ENCODE assay signal across 8 cellular contexts in genomic region chr11:110094298-110095073, GRCh38. TPM values are rescaled to one million over a fixed set of nuclear protein-coding genes. Genes with fewer than 3 reads are reported as not detected.
DNase-seq lines count a peak whose midpoint lies in the region; ATAC-seq, FAIRE-seq and TF ChIP-seq lines count a peak whose summit lies in the region.

No MANE protein-coding gene starts in this region.

- TF ChIP-seq CTCF in cardiac muscle cell (IDR thresholded peaks at IDR 0.05; ENCODE audit: low read depth, low read length) (no peak), bronchial epithelial cell (IDR thresholded peaks at IDR 0.05; ENCODE audit: insufficient read depth, low read length, severe bottlenecking) (no peak), upper lobe of right lung (IDR thresholded peaks at IDR 0.05) (no peak)

- FAIRE-seq in bronchial epithelial cell (lab: Jason Lieb, UNC), result no peak

- no peak for DNase-seq in cardiac muscle cell (ENCODE audit: low read depth in 1 of 2, low spot score in 1 of 2)
- DNase-seq in left ventricle myocardium superior, result no peak
- no peak for DNase-seq in bronchial epithelial cell (ENCODE audit: low read depth)
- DNase-seq in upper lobe of right lung, result no peak
- DNase-seq in T1000 (lab: John Stamatoyannopoulos, UW), result no peak
- no peak for DNase-seq in ecto neural progenitor cell (ENCODE audit: low spot score)

- peaks cover 25% of the 10 kb centered on the region for H3K27me3 ChIP-seq in cardiac muscle cell
- no peaks in the 10 kb centered on the region for H3K27me3 ChIP-seq in bronchial epithelial cell (ENCODE audit: control insufficient read depth, insufficient read depth, low read length)
- H3K27me3 ChIP-seq in upper lobe of right lung, result no peaks in the 10 kb centered on the region

- H3K9me3 ChIP-seq in cardiac muscle cell (ENCODE audit: low read depth), result no peaks in the 10 kb centered on the region
- H3K9me3 ChIP-seq in mesodermal cell (ENCODE audit: control insufficient read depth, low read length), result no peaks in the 10 kb centered on the region
- no peaks in the 10 kb centered on the region for H3K9me3 ChIP-seq in upper lobe of right lung

- peak overlapping the region; percentile 97 for H3K4me3 ChIP-seq in cardiac muscle cell
- H3K4me3 ChIP-seq in bronchial epithelial cell (ENCODE audit: low read depth, low read length), result peak overlapping the region; percentile 82
- peak overlapping the region; percentile 71 for H3K4me3 ChIP-seq in mesodermal cell (ENCODE audit: extremely low read depth, insufficient read depth, low read length, poor library complexity, severe bottlenecking)
- peak overlapping the region; percentile 70 for H3K4me3 ChIP-seq in upper lobe of right lung

- no peak for ATAC-seq in left ventricle myocardium superior
- no peak for ATAC-seq in upper lobe of right lung
- ATAC-seq in GM19328 (IDR thresholded peaks at IDR 0.05; ENCODE audit: unreplicated experiment), result no peak

- intact Hi-C loops in left ventricle myocardium superior (cut with micrococcal nuclease) (loop anchor here (5.0 kb wide), 1 partner anchor 147 kb away; no protein-coding TSS in a partner anchor), upper lobe of right lung (cut with DNase I) (loop anchor here (10.0 kb wide), 1 partner anchor 140 kb away; no protein-coding TSS in a partner anchor)

- H3K36me3 ChIP-seq in cardiac muscle cell, result no peaks in the 10 kb centered on the region
- H3K36me3 ChIP-seq in bronchial epithelial cell (ENCODE audit: control insufficient read depth, insufficient read depth, low read length), result no peaks in the 10 kb centered on the region
- no peaks in the 10 kb centered on the region for H3K36me3 ChIP-seq in mesodermal cell (ENCODE audit: control insufficient read depth, insufficient read depth, low read length)
- H3K36me3 ChIP-seq in upper lobe of right lung, result no peaks in the 10 kb centered on the region

- 100% methylated on average over 1 of the region's 7 CpGs; no CpG with 5 or more reads in 1 of the 2 experiments for WGBS in mesodermal cell (ENCODE audit: insufficient coverage in 2 of 2), 2 experiments

- H3K4me1 ChIP-seq in cardiac muscle cell (ENCODE audit: low read depth) (no peaks in the 10 kb centered on the region), mesodermal cell (ENCODE audit: control insufficient read depth, insufficient read depth, low read length, poor library complexity, severe bottlenecking) (no peaks in the 10 kb centered on the region), upper lobe of right lung (no peaks in the 10 kb centered on the region)

- H3K27ac ChIP-seq in cardiac muscle cell, result no peak overlapping the region
- H3K27ac ChIP-seq in mesodermal cell (ENCODE audit: low read depth, low read length, severe bottlenecking), result no peak overlapping the region
- peak overlapping the region; percentile 93 for H3K27ac ChIP-seq in upper lobe of right lung

RNA-seq across cellular contexts. Expression of gene ZC3H12C, which starts 1.3 kb away (rescaled TPM):
- total RNA-seq in cardiac muscle cell, result 7.0 and 7.1 TPM in 2 replicates
- 1.0 and 1.7 TPM in 2 replicates for polyA plus RNA-seq in cardiac muscle cell
- total RNA-seq in left ventricle myocardium superior, result 18.3 TPM
- 3.3 and 5.3 TPM in 2 replicates for total RNA-seq in bronchial epithelial cell
- polyA plus RNA-seq in mesodermal cell (2013, experiment 1 of 2), result 2.9 TPM
- 2.6 TPM for polyA plus RNA-seq in mesodermal cell (2013, experiment 2 of 2)
- 14.8 TPM for total RNA-seq in upper lobe of right lung
